In genomic region chr2:95034818-95035217, GRCh38 we compare ENCODE assay signal across 19 cellular contexts. TPM values are rescaled to one million over a fixed set of nuclear protein-coding genes. Genes with fewer than 3 reads are reported as not detected.
A peak's percentile ranks its signal among the peaks of the same experiment; 100 is the strongest.
DNase-seq lines count a peak whose midpoint lies in the region; ATAC-seq and TF ChIP-seq lines count a peak whose summit lies in the region.
"Had no signal": no experiment of that assay in that cellular context is flagged by ENCODE, and none has a peak within 500 bp of the region (broad histone marks: within the 10 kb centered on the region; RNA-seq: fewer than 3 reads in every experiment).

No MANE protein-coding gene starts in this region.

- peaks cover 78% of the 10 kb centered on the region for H3K4me1 Mint-ChIP-seq in activated naive CD4-positive, alpha-beta T cell treated with anti-CD3 and anti-CD28 coated beads for 36 hours (ENCODE audit: low read depth)
- peaks cover 82% of the 10 kb centered on the region for H3K4me1 Mint-ChIP-seq in CD8-positive, alpha-beta T cell (ENCODE audit: low read depth)
- peaks cover 82% of the 10 kb centered on the region for H3K4me1 Mint-ChIP-seq in stimulated activated naive CD8-positive, alpha-beta T cell treated with anti-CD3 and anti-CD28 coated beads, Interleukin-15, amount 100 ng/mL, for 72 hours

- H3K27me3 Mint-ChIP-seq in activated naive CD4-positive, alpha-beta T cell treated with anti-CD3 and anti-CD28 coated beads for 36 hours (ENCODE audit: low read depth), result no peaks in the 10 kb centered on the region
- H3K27me3 Mint-ChIP-seq in CD8-positive, alpha-beta T cell (ENCODE audit: low read depth), result no peaks in the 10 kb centered on the region
- H3K27me3 Mint-ChIP-seq in stimulated activated naive CD8-positive, alpha-beta T cell treated with anti-CD3 and anti-CD28 coated beads, Interleukin-15, amount 100 ng/mL, for 72 hours, result no peaks in the 10 kb centered on the region

- no peaks in the 10 kb centered on the region for H3K9me3 ChIP-seq in CD8-positive, alpha-beta T cell (ENCODE audit: low read length)

- no peak for TF ChIP-seq CTCF in CD8-positive, alpha-beta T cell (IDR thresholded peaks at IDR 0.05)

- POLR2A ChIA-PET in CD8-positive, alpha-beta T cell (lab: Charles Lee), result interaction anchor here (1.3 to 1.7 kb wide), 3 partner anchors 10 to 40 kb away, joined by 6 to 10 read pairs (median 7); partner anchors contain the start of gene MAL

- intact Hi-C loops in activated naive CD4-positive, alpha-beta T cell treated with anti-CD3 and anti-CD28 coated beads for 36 hours (cut with micrococcal nuclease), result no loop called here
- intact Hi-C loops in CD8-positive, alpha-beta T cell (cut with DNase I, micrococcal nuclease), result no loop called here
- intact Hi-C loops in head of caudate nucleus (cut with DNase I), result no loop called here

- ATAC-seq in CD8-positive, alpha-beta T cell, result no peak
- ATAC-seq in stimulated activated naive CD8-positive, alpha-beta T cell treated with anti-CD3 and anti-CD28 coated beads, Interleukin-15, amount 100 ng/mL, for 72 hours, result peak; percentile 34
- ATAC-seq: HCT116 had no signal

- H3K36me3 ChIP-seq in CD8-positive, alpha-beta T cell (ENCODE audit: insufficient read depth, low read length), result no peaks in the 10 kb centered on the region

- no peak overlapping the region for H3K27ac ChIP-seq in CD8-positive, alpha-beta T cell (ENCODE audit: low read depth, low read length)
- peak overlapping the region; percentile 10 for H3K27ac ChIP-seq in cingulate gyrus (ENCODE audit: low read depth, low read length)
- H3K27ac ChIP-seq: A549, GM23248 had no signal

- no peak overlapping the region for H3K4me3 ChIP-seq in CD8-positive, alpha-beta T cell (ENCODE audit: low read depth, low read length)
- H3K4me3 ChIP-seq: A549, GM23248 had no signal

- H3K4me3 Mint-ChIP-seq in activated naive CD4-positive, alpha-beta T cell treated with anti-CD3 and anti-CD28 coated beads for 36 hours, result no peak overlapping the region
- H3K4me3 Mint-ChIP-seq in CD8-positive, alpha-beta T cell, result no peak overlapping the region
- H3K4me3 Mint-ChIP-seq in stimulated activated naive CD8-positive, alpha-beta T cell treated with anti-CD3 and anti-CD28 coated beads, Interleukin-15, amount 100 ng/mL, for 72 hours, result no peak overlapping the region
- H3K4me3 Mint-ChIP-seq: CD14-positive monocyte had no signal

- H3K4me1 ChIP-seq in CD8-positive, alpha-beta T cell (ENCODE audit: insufficient read depth, low read length), result peaks cover 92% of the 10 kb centered on the region
- H3K4me1 ChIP-seq: A549 had no signal

- no peaks in the 10 kb centered on the region for H3K27me3 ChIP-seq in CD8-positive, alpha-beta T cell (ENCODE audit: insufficient read depth, low read length)

- CTCF ChIA-PET in activated naive CD4-positive, alpha-beta T cell treated with anti-CD3 and anti-CD28 coated beads for 36 hours (lab: Charles Lee), result interaction anchor here (1.0 to 4.5 kb wide), 4 partner anchors 8 to 44 kb away, joined by 3 to 34 read pairs (median 12); partner anchors contain the start of gene MAL
- CTCF ChIA-PET in CD8-positive, alpha-beta T cell (lab: Charles Lee), result interaction anchor here (1.1 to 6.0 kb wide), 5 partner anchors 11 to 45 kb away, joined by 3 to 30 read pairs (median 4); no protein-coding TSS in a partner anchor

- DNase-seq in activated naive CD4-positive, alpha-beta T cell treated with anti-CD3 and anti-CD28 coated beads for 36 hours, result no peak
- no peak for DNase-seq in activated naive CD4-positive, alpha-beta T cell treated with Interleukin-2 at 50 U/mL for 16 hours
- DNase-seq in CD8-positive, alpha-beta T cell, result no peak
- no peak for DNase-seq in stimulated activated naive CD8-positive, alpha-beta T cell treated with anti-CD3 and anti-CD28 coated beads, Interleukin-15, amount 100 ng/mL, for 72 hours
- DNase-seq in head of caudate nucleus (no peak), NCI-H2029 (lab: John Stamatoyannopoulos, UW) (no peak)
- no peak for DNase-seq in activated effector memory CD4-positive, alpha-beta T cell treated with anti-CD3 and anti-CD28 coated beads, Interleukin-2, amount 50 U/mL, for 16 hours
- DNase-seq: DMS79, Kasumi-1, NCI-H1105 treated with DMSO at 0.1 percent for 48 hours, NCI-H187 treated with DMSO at 0.1 percent for 48 hours, NCI-H2171 treated with DMSO at 0.1 percent for 48 hours, NCI-H82 had no signal

- H3K36me3 Mint-ChIP-seq in activated naive CD4-positive, alpha-beta T cell treated with anti-CD3 and anti-CD28 coated beads for 36 hours (ENCODE audit: low read depth), result peaks cover 10% of the 10 kb centered on the region
- peaks cover 25% of the 10 kb centered on the region for H3K36me3 Mint-ChIP-seq in CD8-positive, alpha-beta T cell
- H3K36me3 Mint-ChIP-seq: CD14-positive monocyte had no signal

- H3K27ac Mint-ChIP-seq in activated naive CD4-positive, alpha-beta T cell treated with anti-CD3 and anti-CD28 coated beads for 36 hours, result peak overlapping the region; percentile 23
- peak overlapping the region; percentile 92 for H3K27ac Mint-ChIP-seq in CD8-positive, alpha-beta T cell
- no peak overlapping the region for H3K27ac Mint-ChIP-seq in stimulated activated naive CD8-positive, alpha-beta T cell treated with anti-CD3 and anti-CD28 coated beads, Interleukin-15, amount 100 ng/mL, for 72 hours
- H3K27ac Mint-ChIP-seq: CD14-positive monocyte had no signal

- peaks cover 25% of the 10 kb centered on the region for H3K9me3 Mint-ChIP-seq in activated naive CD4-positive, alpha-beta T cell treated with anti-CD3 and anti-CD28 coated beads for 36 hours
- no peaks in the 10 kb centered on the region for H3K9me3 Mint-ChIP-seq in CD8-positive, alpha-beta T cell
- peaks cover 18% of the 10 kb centered on the region in 2 donors for H3K9me3 Mint-ChIP-seq in stimulated activated naive CD8-positive, alpha-beta T cell treated with anti-CD3 and anti-CD28 coated beads, Interleukin-15, amount 100 ng/mL, for 72 hours

RNA-seq across cellular contexts. Expression of gene MAL, which starts 9.3 kb away (rescaled TPM):
- total RNA-seq in activated naive CD4-positive, alpha-beta T cell treated with anti-CD3 and anti-CD28 coated beads for 36 hours, result 10 to 100 TPM; 22.3 to 23.5 TPM
- 10 to 100 TPM; 49.8 to 56.0 TPM for total RNA-seq in CD8-positive, alpha-beta T cell
- total RNA-seq: GM23248, NCI-H460 had no signal

Comparison
In these comparisons a context has a peak if more than half of its experiments do, and no peak if none do; other contexts are left out.
1. H3K27ac Mint-ChIP-seq: peak in activated naive CD4-positive, alpha-beta T cell treated with anti-CD3 and anti-CD28 coated beads for 36 hours (single experiment) and CD8-positive, alpha-beta T cell (single experiment); none in stimulated activated naive CD8-positive, alpha-beta T cell treated with anti-CD3 and anti-CD28 coated beads, Interleukin-15, amount 100 ng/mL, for 72 hours (0 of 2).